ENCODE assay signal across 8 cellular contexts in the genomic region with DNA sequence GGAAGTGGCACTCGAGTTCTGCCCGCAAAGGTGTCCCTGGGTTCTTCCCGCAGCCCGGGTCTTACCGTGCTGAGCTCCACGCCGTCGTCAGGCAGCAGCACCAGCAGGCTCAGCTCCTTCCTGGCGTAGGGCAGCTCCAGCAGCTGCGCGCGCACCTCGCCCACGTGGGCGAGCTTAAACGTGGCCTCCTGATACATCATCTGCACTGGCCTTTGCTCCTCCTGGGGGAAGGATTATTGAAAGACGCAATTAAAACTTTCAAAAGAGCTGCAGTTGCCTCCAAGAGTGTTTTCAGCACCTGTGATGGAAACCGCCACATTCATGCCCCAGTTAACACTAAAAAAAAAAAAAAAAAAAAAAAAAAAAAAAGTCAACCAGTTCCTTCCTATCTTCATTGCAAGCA. TPM values are rescaled to one million over a fixed set of nuclear protein-coding genes. Genes with fewer than 3 reads are reported as not detected.
DNase-seq lines count a peak whose midpoint lies in the region; ATAC-seq lines count a peak whose summit lies in the region.

No MANE protein-coding gene starts in this region.

- H3K4me1 Mint-ChIP-seq in CD4-positive, CD25-positive, alpha-beta regulatory T cell: peaks cover 34 to 80% (median 46%) of the 10 kb centered on the region in 4 donors
- H3K4me1 Mint-ChIP-seq in memory B cell: peaks cover 42% of the 10 kb centered on the region

- peak; percentile 78 to 83 (median 78) for DNase-seq in CD4-positive, CD25-positive, alpha-beta regulatory T cell
- DNase-seq in activated CD4-positive, alpha-beta T cell treated with anti-CD3 and anti-CD28 coated beads for 48 hours: peak; percentile 84
- DNase-seq in memory B cell (ENCODE audit: low spot score in 2 of 2): peak; percentile 67 to 79
- DNase-seq in KBM-7: no peak
- DNase-seq in SKM-1 treated with dmso at 0.1 percent for 144 hours (lab: John Stamatoyannopoulos, UW; ENCODE audit: unreplicated experiment): no peak
- no peak for DNase-seq in amniotic stem cell (lab: John Stamatoyannopoulos, UW)

- H3K9me3 Mint-ChIP-seq in CD4-positive, CD25-positive, alpha-beta regulatory T cell: no peaks in the 10 kb centered on the region
- no peaks in the 10 kb centered on the region for H3K9me3 Mint-ChIP-seq in memory B cell

- H3K36me3 Mint-ChIP-seq in CD4-positive, CD25-positive, alpha-beta regulatory T cell: peaks cover 68% of the 10 kb centered on the region
- peaks cover 44% of the 10 kb centered on the region for H3K36me3 Mint-ChIP-seq in memory B cell

- peak overlapping the region; percentile 64 for H3K4me3 ChIP-seq in CD4-positive, CD25-positive, alpha-beta regulatory T cell (ENCODE audit: low read depth, low read length)

- in situ Hi-C loops in KBM-7 (cut with MboI; ENCODE audit: low pct_unique_long_range_greater_than_20kb, low sequenced_read_pairs): no loop called here

- H3K36me3 ChIP-seq in CD4-positive, CD25-positive, alpha-beta regulatory T cell (ENCODE audit: control insufficient read depth, insufficient read depth, low read length): peaks cover 86% of the 10 kb centered on the region

- H3K4me1 ChIP-seq in CD4-positive, CD25-positive, alpha-beta regulatory T cell (ENCODE audit: control insufficient read depth, insufficient read depth, low read length, poor library complexity, severe bottlenecking): peaks cover 40% of the 10 kb centered on the region

- peak overlapping the region; percentile 83 for H3K27ac ChIP-seq in CD4-positive, CD25-positive, alpha-beta regulatory T cell (ENCODE audit: insufficient read depth, low read length, poor library complexity, severe bottlenecking)

- peak overlapping the region; percentile 93 to 96 (median 94) for H3K27ac Mint-ChIP-seq in CD4-positive, CD25-positive, alpha-beta regulatory T cell
- peak overlapping the region; percentile 89 for H3K27ac Mint-ChIP-seq in memory B cell

- no peaks in the 10 kb centered on the region for H3K27me3 Mint-ChIP-seq in CD4-positive, CD25-positive, alpha-beta regulatory T cell
- no peaks in the 10 kb centered on the region for H3K27me3 Mint-ChIP-seq in memory B cell

- H3K4me3 Mint-ChIP-seq in CD4-positive, CD25-positive, alpha-beta regulatory T cell: peak overlapping the region; percentile 58 to 84 (median 74)
- peak overlapping the region; percentile 69 for H3K4me3 Mint-ChIP-seq in memory B cell

- no peaks in the 10 kb centered on the region for H3K27me3 ChIP-seq in CD4-positive, CD25-positive, alpha-beta regulatory T cell (ENCODE audit: control insufficient read depth, insufficient read depth, low read length)

- peak; percentile 92 to 93 for ATAC-seq in CD4-positive, CD25-positive, alpha-beta regulatory T cell (ENCODE audit: low read depth in 2 of 2)
- ATAC-seq in HG02885 (IDR thresholded peaks at IDR 0.05; ENCODE audit: poor library complexity, unreplicated experiment) (peak; percentile 69), memory B cell (ENCODE audit: low read depth) (peak; percentile 91), GM21825 (IDR thresholded peaks at IDR 0.05; ENCODE audit: unreplicated experiment) (no peak)

- no peaks in the 10 kb centered on the region for H3K9me3 ChIP-seq in CD4-positive, CD25-positive, alpha-beta regulatory T cell (ENCODE audit: control insufficient read depth in 2 of 2, low read length in 2 of 2)

RNA-seq across cellular contexts. Expression of gene SERPINB9, which starts 11.3 kb away (rescaled TPM):
- 48.1 TPM for total RNA-seq in CD4-positive, CD25-positive, alpha-beta regulatory T cell
- 10 to 100 TPM; 29.1 to 46.2 (median 37.1) TPM for polyA plus RNA-seq in CD4-positive, CD25-positive, alpha-beta regulatory T cell

RNA-seq across cellular contexts. Expression of gene SERPINB1, which starts 50.1 kb away (rescaled TPM):
- total RNA-seq in CD4-positive, CD25-positive, alpha-beta regulatory T cell: 38.1 TPM
- polyA plus RNA-seq in CD4-positive, CD25-positive, alpha-beta regulatory T cell: 100 to 1,000 TPM; 100 to 116 (median 109) TPM

Comparison
In these comparisons a context has a peak if more than half of its experiments do, and no peak if none do; other contexts are left out.
1. DNase-seq: peak in CD4-positive, CD25-positive, alpha-beta regulatory T cell (3 of 3), activated CD4-positive, alpha-beta T cell treated with anti-CD3 and anti-CD28 coated beads for 48 hours (single experiment) and memory B cell (2 of 2); none in KBM-7 (single experiment), SKM-1 treated with dmso at 0.1 percent for 144 hours (single experiment) and amniotic stem cell (single experiment).